Comparison of ENCODE assay signal across 35 cellular contexts in the genomic region with DNA sequence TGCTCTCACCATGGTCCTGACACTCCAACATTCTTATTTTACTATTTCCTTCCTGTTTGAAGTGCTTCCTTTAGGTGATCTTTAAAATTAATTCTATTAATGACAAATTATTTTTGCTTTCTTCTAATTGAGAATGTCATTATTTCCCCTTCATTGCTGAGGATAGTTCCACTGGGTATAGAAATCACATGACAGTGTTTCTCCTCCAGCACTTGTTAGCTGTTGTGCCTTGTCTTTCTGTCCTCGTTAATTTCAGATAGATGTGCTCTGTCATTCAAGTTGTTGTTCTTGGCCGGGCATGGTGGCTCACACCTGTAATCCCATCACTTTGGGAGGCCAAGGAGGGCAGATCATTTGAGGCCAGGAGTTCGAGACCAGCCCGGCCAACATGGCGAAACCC.
"Had no signal": no experiment of that assay in that cellular context is flagged by ENCODE, and none has a peak within 500 bp of the region (broad histone marks: within the 10 kb centered on the region; RNA-seq: fewer than 3 reads in every experiment).

No MANE protein-coding gene starts in this region.

- H3K36me3 ChIP-seq: MG63 had no signal

- H3K9ac ChIP-seq: KMS-11 had no signal

- H3K27me3 ChIP-seq: MG63 had no signal

- H3K4me2 ChIP-seq: KMS-11 had no signal

- H3K9me3 ChIP-seq: MG63 had no signal

- H3K27ac ChIP-seq: KMS-11 had no signal

- DNase-seq: Karpas-422, Kasumi-1, MG63, MM.1S, MV-4-11, NCI-H1048, NCI-H1092, NCI-H1092 treated with DMSO at 0.1 percent for 48 hours, NCI-H1105, NCI-H1105 treated with DMSO at 0.1 percent for 48 hours, NCI-H1417, NCI-H1417 treated with DMSO at 0.1 percent for 48 hours, NCI-H1436, NCI-H1436 treated with DMSO at 0.1 percent for 48 hours, NCI-H146, NCI-H1694, NCI-H1694 treated with DMSO at 0.1 percent for 48 hours, NCI-H187, NCI-H187 treated with DMSO at 0.1 percent for 48 hours, NCI-H1930, NCI-H2029, NCI-H2029 treated with DMSO at 0.1 percent for 48 hours, NCI-H2081, NCI-H2081 treated with DMSO at 0.1 percent for 48 hours, NCI-H2107, NCI-H2171, NCI-H2171 treated with DMSO at 0.1 percent for 48 hours, NCI-H2227 treated with DMSO at 0.1 percent for 48 hours, NCI-H226, NCI-H345, NCI-H446, NCI-H446 treated with DMSO at 0.1 percent for 48 hours, NCI-H510A, NCI-H510A treated with DMSO at 0.1 percent for 48 hours had no signal

- H3K4me3 ChIP-seq: MG63 had no signal
